23 cellular contexts compared by ENCODE assay signal in the genomic region with DNA sequence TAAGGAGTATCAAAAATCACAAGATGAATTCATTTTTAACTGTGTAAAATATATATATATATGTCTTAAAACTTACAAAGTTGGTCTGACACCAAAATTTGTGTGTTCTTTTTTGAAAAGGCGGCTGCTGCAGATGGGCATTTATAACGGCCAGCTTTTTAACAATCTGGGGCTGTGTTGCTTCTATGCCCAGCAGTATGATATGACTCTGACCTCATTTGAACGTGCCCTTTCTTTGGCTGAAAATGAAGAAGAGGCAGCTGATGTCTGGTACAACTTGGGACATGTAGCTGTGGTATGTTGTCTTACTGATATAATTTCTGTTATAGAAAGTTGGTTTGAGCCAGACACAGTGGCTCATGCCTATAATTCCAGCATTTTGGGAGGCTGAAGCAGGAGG.
"Had no signal": no experiment of that assay in that cellular context is flagged by ENCODE, and none has a peak within 500 bp of the region (broad histone marks: within the 10 kb centered on the region; RNA-seq: fewer than 3 reads in every experiment).

No MANE protein-coding gene starts in this region.

- H3K36me3 ChIP-seq: gastrocnemius medialis, ovary had no signal

- H3K36me3 Mint-ChIP-seq: natural killer cell had no signal

- H3K27me3 Mint-ChIP-seq: central memory CD8-positive, alpha-beta T cell; memory B cell; stimulated activated naive B cell treated with anti-CD40 and anti-IgM and Interleukin-4, amounts not matched to agents 10 μg/mL and 1 μg/mL and 100 μg/mL, for 72 hours; stimulated activated naive CD8-positive, alpha-beta T cell treated with anti-CD3 and anti-CD28 coated beads, Interleukin-15, Interleukin-2, amounts not matched to agents 100 ng/mL and 50 ng/mL, for 24 hours; type B pancreatic cell had no signal

- H3K4me1 Mint-ChIP-seq: central memory CD8-positive, alpha-beta T cell; memory B cell; natural killer cell; stimulated activated naive B cell treated with anti-CD40 and anti-IgM and Interleukin-4, amounts not matched to agents 10 μg/mL and 1 μg/mL and 100 μg/mL, for 72 hours had no signal

- H3K4me3 ChIP-seq: gastrocnemius medialis, heart right ventricle, lower lobe of right lung, ovary, right lobe of liver, thyroid gland had no signal

- H3K27ac ChIP-seq: gastrocnemius medialis, heart right ventricle, lower lobe of right lung, ovary, right lobe of liver, thyroid gland had no signal

- H3K4me3 Mint-ChIP-seq: central memory CD8-positive, alpha-beta T cell; memory B cell; natural killer cell; stimulated activated naive B cell treated with anti-CD40 and anti-IgM and Interleukin-4, amounts not matched to agents 10 μg/mL and 1 μg/mL and 100 μg/mL, for 72 hours; stimulated activated naive CD8-positive, alpha-beta T cell treated with anti-CD3 and anti-CD28 coated beads, Interleukin-15, Interleukin-2, amounts not matched to agents 100 ng/mL and 50 ng/mL, for 24 hours; type B pancreatic cell had no signal

- H3K27me3 ChIP-seq: gastrocnemius medialis, heart right ventricle, ovary, right lobe of liver, thyroid gland had no signal

- H3K9me3 Mint-ChIP-seq: central memory CD8-positive, alpha-beta T cell; memory B cell; natural killer cell; stimulated activated naive B cell treated with anti-CD40 and anti-IgM and Interleukin-4, amounts not matched to agents 10 μg/mL and 1 μg/mL and 100 μg/mL, for 72 hours; stimulated activated naive CD8-positive, alpha-beta T cell treated with anti-CD3 and anti-CD28 coated beads, Interleukin-15, Interleukin-2, amounts not matched to agents 100 ng/mL and 50 ng/mL, for 24 hours; type B pancreatic cell had no signal

- H3K9me3 ChIP-seq: gastrocnemius medialis, heart right ventricle, lower lobe of right lung, ovary, right lobe of liver, thyroid gland had no signal

- DNase-seq: cortex of kidney; effector CD4-positive, alpha-beta T cell; foreskin fibroblast; gastrocnemius medialis; heart right ventricle; hippocampal formation; islet precursor cell; kidney glomerular epithelial cell; left ventricle myocardium superior; lower lobe of right lung; natural killer cell; occipital lobe; ovary; right lobe of liver; small intestine; stimulated activated CD4-positive, alpha-beta T cell treated with anti-CD3 and anti-CD28 coated beads, Interleukin-15, amount 100 ng/mL, for 24 hours; stimulated activated CD4-positive, alpha-beta T cell treated with anti-CD3 and anti-CD28 coated beads, Interleukin-2, amount 100 ng/mL, for 48 hours; stimulated activated naive B cell treated with anti-CD40 and anti-IgM and Interleukin-4, amounts not matched to agents 10 μg/mL and 1 μg/mL and 100 μg/mL, for 72 hours; thyroid gland had no signal

- H3K4me1 ChIP-seq: gastrocnemius medialis, heart right ventricle, lower lobe of right lung, right lobe of liver, thyroid gland had no signal

- H3K27ac Mint-ChIP-seq: memory B cell; natural killer cell; stimulated activated naive B cell treated with anti-CD40 and anti-IgM and Interleukin-4, amounts not matched to agents 10 μg/mL and 1 μg/mL and 100 μg/mL, for 72 hours; stimulated activated naive CD8-positive, alpha-beta T cell treated with anti-CD3 and anti-CD28 coated beads, Interleukin-15, Interleukin-2, amounts not matched to agents 100 ng/mL and 50 ng/mL, for 24 hours; type B pancreatic cell had no signal
